15 cellular contexts compared by ENCODE assay signal in the genomic region with DNA sequence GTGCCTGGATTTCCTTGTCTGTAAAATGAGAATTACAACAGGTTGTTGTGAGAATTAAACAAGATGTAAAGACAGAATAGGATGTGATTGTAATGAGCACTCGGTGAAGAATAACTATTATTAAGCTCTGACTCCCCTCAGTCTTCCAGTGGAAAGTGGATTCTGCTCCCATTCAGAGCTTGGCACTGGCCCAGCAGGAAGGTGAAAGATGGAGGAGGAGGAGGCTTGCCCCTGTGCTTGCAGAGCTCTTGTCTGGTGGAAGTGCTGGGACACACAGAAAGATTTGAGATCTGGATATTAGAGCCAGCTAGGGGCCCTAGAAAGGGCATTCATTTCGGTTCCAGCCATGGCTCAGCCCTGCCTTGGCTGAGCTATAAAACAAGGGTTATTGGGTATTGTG. TPM values are rescaled to one million over a fixed set of nuclear protein-coding genes. Genes with fewer than 3 reads are reported as not detected.
DNase-seq lines count a peak whose midpoint lies in the region; ATAC-seq, FAIRE-seq and TF ChIP-seq lines count a peak whose summit lies in the region.
"Had no signal": no experiment of that assay in that cellular context is flagged by ENCODE, and none has a peak within 500 bp of the region (broad histone marks: within the 10 kb centered on the region; RNA-seq: fewer than 3 reads in every experiment).

No MANE protein-coding gene starts in this region.

- H4K91ac ChIP-seq in neuronal stem cell (ENCODE audit: low read depth, low read length, poor library complexity): no peak overlapping the region

- no peak overlapping the region for H2BK120ac ChIP-seq in neuronal stem cell (ENCODE audit: low read depth, low read length)

- TF ChIP-seq POLR2A in esophagus muscularis mucosa (IDR thresholded peaks at IDR 0.05; ENCODE audit: low read depth) (no peak), lower leg skin (IDR thresholded peaks at IDR 0.05) (no peak)

- peaks cover 0 to 100% (median 61%) of the 10 kb centered on the region in 4 donors for H3K36me3 ChIP-seq in esophagus muscularis mucosa
- peaks cover 54 to 100% of the 10 kb centered on the region in 2 donors for H3K36me3 ChIP-seq in neuronal stem cell (replicated peaks in 1 of 2; ENCODE audit: control insufficient read depth in 2 of 2, insufficient read depth in 2 of 2, low read length in 2 of 2)

- no peak overlapping the region for H2BK15ac ChIP-seq in neuronal stem cell (ENCODE audit: low read length)

- DNase-seq in NCI-H1105 treated with DMSO at 0.1 percent for 48 hours (lab: John Stamatoyannopoulos, UW): peak; percentile 70
- DNase-seq in esophagus muscularis mucosa (ENCODE audit: extremely low spot score): no peak
- DNase-seq in neuronal stem cell (ENCODE audit: low spot score): no peak
- DNase-seq in lower leg skin (ENCODE audit: low spot score in 2 of 2): no peak
- no peak for DNase-seq in urothelium cell line (ENCODE audit: low spot score)
- no peak for DNase-seq in activated CD8-positive, alpha-beta memory T cell treated with anti-CD3 and anti-CD28 coated beads, Interleukin-2, amount 50 U/mL, for 48 hours
- DNase-seq: activated naive CD4-positive, alpha-beta T cell treated with Interleukin-2 at 50 U/mL for 16 hours; DND-41; kidney glomerular epithelial cell; stimulated activated CD4-positive, alpha-beta T cell treated with anti-CD3 and anti-CD28 coated beads, Interleukin-12 subunit alpha, Interleukin-12 subunit beta, amount 100 ng/mL, for 4 hours had no signal

- no peak overlapping the region for H3K23ac ChIP-seq in neuronal stem cell (ENCODE audit: low read depth, low read length, poor library complexity)

- TF ChIP-seq CTCF in C4-2B (conservative IDR thresholded peaks at IDR 0.05) (no peak), esophagus muscularis mucosa (IDR thresholded peaks at IDR 0.05) (no peak), lower leg skin (IDR thresholded peaks at IDR 0.05) (no peak)

- 57% methylated on average over 2 of the region's 2 CpGs for WGBS in esophagus muscularis mucosa
- WGBS in neuronal stem cell (ENCODE audit: extremely low coverage in 2 of 2, insufficient read length in 2 of 2, insufficient replicate concordance in 1 of 2), 2 donors: no CpG with 5 or more reads among the region's 2 CpGs
- 78 to 85% methylated on average over 2 of the region's 2 CpGs for WGBS in lower leg skin, 2 donors

- H3K14ac ChIP-seq in neuronal stem cell (ENCODE audit: low read length): peak overlapping the region; percentile 2

- no peak overlapping the region for H3K4me2 ChIP-seq in neuronal stem cell (ENCODE audit: insufficient read depth, low read length, poor library complexity, severe bottlenecking)

- H3K27me3 ChIP-seq in esophagus muscularis mucosa (no peaks in the 10 kb centered on the region), neuronal stem cell (ENCODE audit: control insufficient read depth in 3 of 3, insufficient read depth in 3 of 3, low read depth in 1 of 3, low read length in 3 of 3) (no peaks in the 10 kb centered on the region)

- H2AFZ ChIP-seq in neuronal stem cell (ENCODE audit: low read length): no peak overlapping the region

- peak overlapping the region; percentile 24 for H3K9ac ChIP-seq in neuronal stem cell (ENCODE audit: low read depth, low read length, poor library complexity)

- H3K9me3 ChIP-seq in esophagus muscularis mucosa (no peaks in the 10 kb centered on the region), neuronal stem cell (replicated peaks in 1 of 2; ENCODE audit: control insufficient read depth in 2 of 2, insufficient read depth in 1 of 2, low read depth in 1 of 2, low read length in 2 of 2) (no peaks in the 10 kb centered on the region)
- H3K9me3 ChIP-seq: HAP-1 had no signal

- H2AK5ac ChIP-seq in neuronal stem cell (ENCODE audit: low read depth, low read length): no peak overlapping the region

- no peak overlapping the region for H2BK5ac ChIP-seq in neuronal stem cell (ENCODE audit: low read length)

- no peak for ATAC-seq in HG02642 (IDR thresholded peaks at IDR 0.05; ENCODE audit: poor library complexity, unreplicated experiment)

- no peak for FAIRE-seq in urothelium cell line (lab: Jason Lieb, UNC)

- H3K4ac ChIP-seq in neuronal stem cell (ENCODE audit: low read length): no peak overlapping the region

- H3K27ac ChIP-seq in C4-2B (peak overlapping the region; percentile 58; the same call in 1 of the 2 replicates), esophagus muscularis mucosa (replicated peaks in 1 of 4) (peak overlapping the region; percentile 81 to 87 (median 84)), neuronal stem cell (replicated peaks; ENCODE audit: low read length) (no peak overlapping the region)

- no peak for TF ChIP-seq EP300 in esophagus muscularis mucosa (IDR thresholded peaks at IDR 0.05)

- intact Hi-C loops in esophagus muscularis mucosa (cut with DNase I): no loop called here
- intact Hi-C loops in lower leg skin (cut with DNase I; ENCODE audit: low total_unique reads): no loop called here

- peaks cover 8% of the 10 kb centered on the region for H3K79me1 ChIP-seq in neuronal stem cell (ENCODE audit: low read depth, low read length)

- no peak overlapping the region for H2BK12ac ChIP-seq in neuronal stem cell (ENCODE audit: low read length)

- H3K18ac ChIP-seq in neuronal stem cell (ENCODE audit: low read length): no peak overlapping the region

- H3K4me3 ChIP-seq in esophagus muscularis mucosa: peak overlapping the region in 2 of 4 donors; percentile 42 to 52
- no peak overlapping the region for H3K4me3 ChIP-seq in neuronal stem cell (ENCODE audit: low read length in 2 of 2)
- H3K4me3 ChIP-seq in lower leg skin (ENCODE audit: low read depth, poor library complexity, severe bottlenecking): no peak overlapping the region
- H3K4me3 ChIP-seq: HAP-1 had no signal

- H3K4me1 ChIP-seq in esophagus muscularis mucosa (peaks cover 55 to 69% (median 60%) of the 10 kb centered on the region in 4 donors), neuronal stem cell (ENCODE audit: control insufficient read depth in 2 of 2, insufficient read depth in 1 of 2, low read depth in 1 of 2, low read length in 2 of 2) (peaks cover 0 to 21% of the 10 kb centered on the region in 2 donors)
- H3K4me1 ChIP-seq: HAP-1 had no signal

- H4K8ac ChIP-seq in neuronal stem cell (ENCODE audit: low read depth, low read length): no peak overlapping the region

RNA-seq across cellular contexts. Expression of gene PHLDB1, which starts 28.2 kb away (rescaled TPM):
- total RNA-seq in esophagus muscularis mucosa (10 to 100 TPM; 62.6 to 92.2 (median 78.9) TPM), lower leg skin (10 to 100 TPM; 51.9 to 77.4 (median 70.2) TPM)
- polyA plus RNA-seq in neuronal stem cell (2013, experiment 1 of 2): 68.9 TPM
- 69.2 TPM for polyA plus RNA-seq in neuronal stem cell (2013, experiment 2 of 2)

RNA-seq across cellular contexts. Expression of gene TREH, which starts 43.8 kb away (rescaled TPM):
- total RNA-seq in esophagus muscularis mucosa (not detected), lower leg skin (not detected)
- not detected for polyA plus RNA-seq in neuronal stem cell (2013, experiment 1 of 2)
- polyA plus RNA-seq in neuronal stem cell (2013, experiment 2 of 2): not detected
- total RNA-seq: HT1080, neural crest cell had no signal
